ENCODE assay signal across 15 cellular contexts in genomic region chr22:21039158-21039557, GRCh38. TPM values are rescaled to one million over a fixed set of nuclear protein-coding genes. Genes with fewer than 3 reads are reported as not detected.
"Had no signal": no experiment of that assay in that cellular context is flagged by ENCODE, and none has a peak within 500 bp of the region (broad histone marks: within the 10 kb centered on the region; RNA-seq: fewer than 3 reads in every experiment).

No MANE protein-coding gene starts in this region.

RNA-seq across cellular contexts. Expression of gene LRRC74B, which starts 6.6 kb away (rescaled TPM):
- total RNA-seq: heart left ventricle, kidney, mammary epithelial cell, mesothelial cell of epicardium, mononuclear cell, occipital lobe, osteocyte, posterior vena cava, sigmoid colon, stomach, thoracic aorta, ureter, vagina had no signal
- polyA plus RNA-seq: heart left ventricle, immature natural killer cell, mammary epithelial cell, stomach had no signal

RNA-seq across cellular contexts. Expression of gene SLC7A4, which starts 6.8 kb away (rescaled TPM):
- total RNA-seq: mononuclear cell, natural killer cell, osteocyte had no signal
- polyA plus RNA-seq: heart left ventricle, immature natural killer cell had no signal

RNA-seq across cellular contexts. Expression of gene P2RX6, which starts 24.2 kb away (rescaled TPM):
- total RNA-seq: occipital lobe had no signal
- polyA plus RNA-seq: immature natural killer cell had no signal
